Comparison of ENCODE assay signal across 8 cellular contexts in genomic region chr2:54903736-54904554, GRCh38.
DNase-seq lines count a peak whose midpoint lies in the region; ATAC-seq lines count a peak whose summit lies in the region.

No MANE protein-coding gene starts in this region.

- H3K4me3 Mint-ChIP-seq in dendritic cell treated with granulocyte-macrophage colony-stimulating factor and Interleukin-4, amounts not matched to agents 40 ng/mL and 50 ng/mL, for 4 days: no peak overlapping the region

- H3K4me1 Mint-ChIP-seq in dendritic cell treated with granulocyte-macrophage colony-stimulating factor and Interleukin-4, amounts not matched to agents 40 ng/mL and 50 ng/mL, for 4 days (ENCODE audit: low read depth): peaks cover 18% of the 10 kb centered on the region

- no peak overlapping the region for H3K9ac ChIP-seq in rectal smooth muscle tissue (ENCODE audit: low read length)

- H3K4me3 ChIP-seq in rectal smooth muscle tissue (ENCODE audit: low read length): peak overlapping the region; percentile 14

- no peaks in the 10 kb centered on the region for H3K36me3 ChIP-seq in rectal smooth muscle tissue (ENCODE audit: control insufficient read depth, insufficient read depth, low read length)

- no peaks in the 10 kb centered on the region for H3K27me3 ChIP-seq in rectal smooth muscle tissue (ENCODE audit: control insufficient read depth, insufficient read depth, low read length)

- H3K9me3 Mint-ChIP-seq in dendritic cell treated with granulocyte-macrophage colony-stimulating factor and Interleukin-4, amounts not matched to agents 40 ng/mL and 50 ng/mL, for 4 days: peaks cover 8% of the 10 kb centered on the region

- no peaks in the 10 kb centered on the region for H3K27me3 Mint-ChIP-seq in dendritic cell treated with granulocyte-macrophage colony-stimulating factor and Interleukin-4, amounts not matched to agents 40 ng/mL and 50 ng/mL, for 4 days

- H3K27ac Mint-ChIP-seq in dendritic cell treated with granulocyte-macrophage colony-stimulating factor and Interleukin-4, amounts not matched to agents 40 ng/mL and 50 ng/mL, for 4 days: peak overlapping the region; percentile 63

- intact Hi-C loops in dendritic cell treated with granulocyte-macrophage colony-stimulating factor and Interleukin-4, amounts not matched to agents 40 ng/mL and 50 ng/mL, for 4 days (cut with micrococcal nuclease): loop anchor here (5.0 kb wide), 1 partner anchor 273 kb away; no protein-coding TSS in a partner anchor

- in situ Hi-C loops in ACHN (cut with HindIII; ENCODE audit: low pct_ligation_motif_present, low pct_unique_long_range_greater_than_20kb, low sequenced_read_pairs): no loop called here

- no peaks in the 10 kb centered on the region for H3K36me3 Mint-ChIP-seq in dendritic cell treated with granulocyte-macrophage colony-stimulating factor and Interleukin-4, amounts not matched to agents 40 ng/mL and 50 ng/mL, for 4 days (ENCODE audit: low read depth)

- no peak overlapping the region for H3K27ac ChIP-seq in rectal smooth muscle tissue (ENCODE audit: low read depth, low read length)

- DNase-seq in ACHN: peak; percentile 98
- DNase-seq in HT1080 (ENCODE audit: low read depth): peak; percentile 100
- DNase-seq in activated CD4-positive, alpha-beta T cell treated with anti-CD3 and anti-CD28 coated beads for 1 hour: peak; percentile 41
- no peak for DNase-seq in NCI-H187 treated with DMSO at 0.1 percent for 48 hours (lab: John Stamatoyannopoulos, UW)
- no peak for DNase-seq in NCI-H1092 (lab: John Stamatoyannopoulos, UW)

- no peaks in the 10 kb centered on the region for H3K4me1 ChIP-seq in rectal smooth muscle tissue (ENCODE audit: control insufficient read depth, insufficient read depth, low read length)

- ATAC-seq in HG03039 (IDR thresholded peaks at IDR 0.05; ENCODE audit: unreplicated experiment): no peak

Comparison
In these comparisons a context has a peak if more than half of its experiments do, and no peak if none do; other contexts are left out.
1. DNase-seq: peak in ACHN (single experiment), HT1080 (single experiment) and activated CD4-positive, alpha-beta T cell treated with anti-CD3 and anti-CD28 coated beads for 1 hour (single experiment); none in NCI-H187 treated with DMSO at 0.1 percent for 48 hours (single experiment) and NCI-H1092 (single experiment).